In the genomic region with DNA sequence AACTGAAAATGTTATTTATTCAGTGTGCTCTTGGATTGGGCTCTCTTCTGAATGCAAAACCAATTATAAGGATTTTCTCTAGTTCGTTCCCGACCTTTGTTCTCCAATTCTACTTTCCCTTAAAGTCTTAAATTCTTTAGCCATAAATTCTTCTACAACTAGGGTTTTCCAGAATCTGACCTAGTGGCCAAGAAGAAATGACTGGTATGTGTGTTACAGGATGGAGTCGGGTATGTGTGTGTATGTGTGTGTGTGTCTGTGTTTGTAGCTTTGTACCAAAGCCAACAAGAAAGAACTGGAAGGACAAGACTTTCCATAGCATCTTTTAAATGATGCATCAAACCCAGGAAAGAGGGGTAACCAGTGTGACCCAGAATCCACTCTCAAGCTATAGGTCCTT, we compare ENCODE assay signal across 21 cellular contexts. TPM values are rescaled to one million over a fixed set of nuclear protein-coding genes. Genes with fewer than 3 reads are reported as not detected.
DNase-seq lines count a peak whose midpoint lies in the region; ATAC-seq and TF ChIP-seq lines count a peak whose summit lies in the region.
"Had no signal": no experiment of that assay in that cellular context is flagged by ENCODE, and none has a peak within 500 bp of the region (broad histone marks: within the 10 kb centered on the region; RNA-seq: fewer than 3 reads in every experiment).

No MANE protein-coding gene starts in this region.

- H3K27ac ChIP-seq in VCaP: peak overlapping the region; percentile 34; the same call in 1 of the 2 replicates
- no peak overlapping the region for H3K27ac ChIP-seq in vagina
- H3K27ac ChIP-seq: C4-2B, colonic mucosa, hepatocyte, Peyer's patch, sigmoid colon, testis had no signal

- no peak overlapping the region for H3K4me3 ChIP-seq in fibroblast of mammary gland (ENCODE audit: control insufficient read depth, low read depth, low read length)
- no peak overlapping the region for H3K4me3 ChIP-seq in vagina
- H3K4me3 ChIP-seq: colonic mucosa, hepatocyte, Peyer's patch, sigmoid colon, testis had no signal

- intact Hi-C loops in vagina (cut with DNase I): no loop called here

- H3K4me1 ChIP-seq in vagina: no peaks in the 10 kb centered on the region
- H3K4me1 ChIP-seq: colonic mucosa, Peyer's patch had no signal

- DNase-seq in GM03348 (ENCODE audit: low spot score) (peak; percentile 84), fibroblast of mammary gland (ENCODE audit: low read depth) (peak; percentile 82), renal cortical epithelial cell (ENCODE audit: low read depth) (peak; percentile 18), NCI-H748 (lab: John Stamatoyannopoulos, UW; ENCODE audit: unreplicated experiment) (no peak), vagina (ENCODE audit: extremely low spot score in 2 of 2) (no peak)
- DNase-seq: activated CD4-positive, alpha-beta memory T cell treated with anti-CD3 and anti-CD28 coated beads, Interleukin-2, amount 10 ng/mL, durations not matched to agents 7 days and 5 days; activated T-cell treated with anti-CD3 and anti-CD28 coated beads, Interleukin-2, amount 50 U/mL, for 48 hours; colonic mucosa; DMS153; midbrain; NCI-H1048; NCI-H748 treated with DMSO at 0.1 percent for 48 hours; Peyer's patch; stimulated activated CD4-positive, alpha-beta T cell treated with anti-CD3 and anti-CD28 coated beads, Interleukin-2, amount 100 ng/mL, for 48 hours; testis had no signal

- no peaks in the 10 kb centered on the region for H3K36me3 ChIP-seq in vagina
- H3K36me3 ChIP-seq: colonic mucosa, Peyer's patch, sigmoid colon had no signal

- no peak for TF ChIP-seq POLR2A in vagina (IDR thresholded peaks at IDR 0.05)

- TF ChIP-seq CTCF in VCaP (conservative IDR thresholded peaks at IDR 0.05) (no peak), fibroblast of mammary gland (conservative IDR thresholded peaks at IDR 0.05; ENCODE audit: control insufficient read depth, insufficient read depth, low read depth, low read length) (no peak), vagina (IDR thresholded peaks at IDR 0.05) (no peak)

- H3K9me3 ChIP-seq in vagina: no peaks in the 10 kb centered on the region
- H3K9me3 ChIP-seq: colonic mucosa, Peyer's patch, sigmoid colon, testis had no signal

- no peaks in the 10 kb centered on the region for H3K27me3 ChIP-seq in vagina
- H3K27me3 ChIP-seq: colonic mucosa, Peyer's patch, testis had no signal

- ATAC-seq in HG03432 (IDR thresholded peaks at IDR 0.05; ENCODE audit: unreplicated experiment): no peak
- no peak for ATAC-seq in GM21367 (IDR thresholded peaks at IDR 0.05; ENCODE audit: unreplicated experiment)

RNA-seq across cellular contexts. Expression of gene LEP, which starts 25.8 kb away (rescaled TPM):
- total RNA-seq in renal cortical epithelial cell (not detected in 2 replicates), vagina (7.4 TPM)
- total RNA-seq: activated CD4-positive, alpha-beta memory T cell treated with anti-CD3 and anti-CD28 coated beads, Interleukin-2, amount 10 ng/mL, durations not matched to agents 7 days and 5 days; hepatocyte had no signal

Comparison
In these comparisons a context has a peak if more than half of its experiments do, and no peak if none do; other contexts are left out.
1. DNase-seq: peak in GM03348 (single experiment), fibroblast of mammary gland (single experiment) and renal cortical epithelial cell (single experiment); none in NCI-H748 (single experiment) and vagina (0 of 2).